14 cellular contexts compared by ENCODE assay signal in the genomic region with DNA sequence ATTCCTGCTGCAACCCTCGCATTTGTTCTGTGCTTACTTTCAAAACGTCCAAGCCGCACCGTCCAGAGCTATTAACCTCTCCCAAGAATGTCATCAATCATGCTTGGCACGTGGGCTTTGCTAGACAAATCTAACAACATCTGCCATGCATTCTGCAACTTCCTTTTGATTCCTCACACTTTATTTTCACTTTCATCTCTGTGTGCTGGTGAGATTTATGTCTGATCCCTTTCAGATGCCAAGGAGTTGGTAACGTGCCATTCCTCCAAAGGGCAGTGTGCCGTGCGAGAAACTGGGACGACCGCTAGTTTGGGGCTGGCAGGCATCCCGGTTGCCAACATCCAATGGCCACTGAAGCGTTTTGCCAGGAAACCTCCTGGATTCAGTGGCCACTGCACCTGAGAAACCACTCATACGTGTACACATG.
DNase-seq lines count a peak whose midpoint lies in the region; ATAC-seq lines count a peak whose summit lies in the region.
"Had no signal": no experiment of that assay in that cellular context is flagged by ENCODE, and none has a peak within 500 bp of the region (broad histone marks: within the 10 kb centered on the region; RNA-seq: fewer than 3 reads in every experiment).

No MANE protein-coding gene starts in this region.

- no peaks in the 10 kb centered on the region for H3K27me3 ChIP-seq in adipocyte (replicated peaks; ENCODE audit: control insufficient read depth, insufficient read depth, low read length)
- H3K27me3 ChIP-seq: colonic mucosa had no signal

- H3K36me3 ChIP-seq in adipocyte (ENCODE audit: control insufficient read depth, insufficient read depth, low read length, severe bottlenecking), result no peaks in the 10 kb centered on the region
- H3K36me3 ChIP-seq: colonic mucosa, HAP-1 had no signal

- ATAC-seq in sciatic nerve (peak; percentile 52), GM21390 (IDR thresholded peaks at IDR 0.05; ENCODE audit: unreplicated experiment) (no peak), HG03108 (IDR thresholded peaks at IDR 0.05; ENCODE audit: unreplicated experiment) (no peak), GM19467 (IDR thresholded peaks at IDR 0.05; ENCODE audit: unreplicated experiment) (no peak)
- ATAC-seq: right cardiac atrium had no signal

- H3K9me3 ChIP-seq in adipocyte (ENCODE audit: control insufficient read depth, low read length), result no peaks in the 10 kb centered on the region
- H3K9me3 ChIP-seq: colonic mucosa, HAP-1 had no signal

- H3K4me3 ChIP-seq in adipocyte (ENCODE audit: low read length), result peak overlapping the region; percentile 28
- H3K4me3 ChIP-seq: colonic mucosa, HAP-1 had no signal

- H3K9ac ChIP-seq in adipocyte (ENCODE audit: low read length), result no peak overlapping the region

- no peaks in the 10 kb centered on the region for H3K4me1 ChIP-seq in adipocyte (ENCODE audit: control insufficient read depth, insufficient read depth, low read length)
- H3K4me1 ChIP-seq: colonic mucosa, HAP-1 had no signal

- DNase-seq in GM03348 (ENCODE audit: low spot score) (peak; percentile 36), adipocyte (ENCODE audit: low read depth) (no peak), hippocampal formation (lab: John Stamatoyannopoulos, UW) (peak; percentile 4 to 5), sciatic nerve (ENCODE audit: low spot score) (no peak), HUDEP-2 (lab: John Stamatoyannopoulos, UW; ENCODE audit: unreplicated experiment in 76 of 76) (no peak)
- DNase-seq: activated CD8-positive, alpha-beta memory T cell treated with anti-CD3 and anti-CD28 coated beads, Interleukin-2, amount 50 U/mL, for 48 hours; colonic mucosa; DMS153; right cardiac atrium; stimulated activated CD8-positive, alpha-beta memory T cell treated with anti-CD3 and anti-CD28 coated beads, Interleukin-4, amount 100 ng/mL, for 48 hours had no signal

- intact Hi-C loops in sciatic nerve (cut with DNase I), result no loop called here

Comparison
In these comparisons a context has a peak if more than half of its experiments do, and no peak if none do; other contexts are left out.
1. DNase-seq: peak in GM03348 (single experiment) and hippocampal formation (2 of 2); none in adipocyte (single experiment), sciatic nerve (single experiment) and HUDEP-2 (0 of 76).